In the genomic region with DNA sequence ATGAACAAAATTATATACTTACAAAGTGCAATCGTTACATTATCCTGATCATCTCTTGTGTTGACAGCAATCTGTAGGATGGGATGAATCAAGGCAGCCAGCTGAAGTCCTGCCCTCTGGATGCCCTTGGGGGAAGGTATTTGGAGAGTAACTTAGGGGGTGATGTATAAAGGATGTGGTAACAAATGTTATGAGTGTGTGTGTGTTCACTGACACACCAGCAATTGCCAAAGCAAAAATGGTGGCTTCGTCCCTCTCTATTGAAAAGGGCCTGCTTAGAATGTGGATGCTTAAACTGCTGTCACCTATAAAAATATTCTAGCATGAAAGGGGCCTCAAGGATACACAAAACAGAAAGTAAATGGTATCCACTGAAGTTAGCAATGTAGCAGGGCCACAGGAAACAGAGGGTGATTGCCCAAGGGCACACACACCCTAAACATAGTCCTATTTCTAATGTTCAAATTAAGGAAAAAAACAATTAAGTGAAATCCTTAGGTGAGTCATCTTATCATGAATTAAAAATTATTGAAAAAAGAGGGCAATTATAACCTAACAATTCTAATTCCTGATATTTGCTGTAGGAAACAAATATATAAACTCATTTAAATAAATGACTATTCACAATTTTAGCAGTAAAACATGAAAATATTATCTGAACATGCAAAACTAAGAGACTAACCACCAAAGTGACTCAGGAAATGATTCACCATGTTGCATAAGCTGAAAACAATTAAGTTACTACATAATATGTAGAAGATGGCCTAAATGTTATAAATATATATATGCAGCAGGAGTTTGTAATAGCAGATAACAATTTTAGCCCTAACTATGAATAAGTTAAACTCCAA, we compare ENCODE assay signal across 9 cellular contexts. TPM values are rescaled to one million over a fixed set of nuclear protein-coding genes. Genes with fewer than 3 reads are reported as not detected.
A peak's percentile ranks its signal among the peaks of the same experiment; 100 is the strongest.
DNase-seq lines count a peak whose midpoint lies in the region; TF ChIP-seq lines count a peak whose summit lies in the region.
"Had no signal": no experiment of that assay in that cellular context is flagged by ENCODE, and none has a peak within 500 bp of the region (broad histone marks: within the 10 kb centered on the region; RNA-seq: fewer than 3 reads in every experiment).

No MANE protein-coding gene starts in this region.

- no peak overlapping the region for H2AFZ ChIP-seq in mesenchymal stem cell (ENCODE audit: low read depth, low read length)

- intact Hi-C loops in CD4-positive, alpha-beta memory T cell (cut with micrococcal nuclease) = no loop called here
- intact Hi-C loops in transverse colon (cut with DNase I; ENCODE audit: low total_unique reads) = no loop called here

- no peaks in the 10 kb centered on the region for H3K9me3 ChIP-seq in CD4-positive, alpha-beta memory T cell (ENCODE audit: control insufficient read depth in 1 of 2, low read length in 2 of 2)
- no peaks in the 10 kb centered on the region for H3K9me3 ChIP-seq in mesenchymal stem cell (ENCODE audit: control insufficient read depth, low read length)
- H3K9me3 ChIP-seq in transverse colon = no peaks in the 10 kb centered on the region

- no peak overlapping the region for H3K4me3 ChIP-seq in CD4-positive, alpha-beta memory T cell (ENCODE audit: low read length in 2 of 2)
- H3K4me3 ChIP-seq in mesenchymal stem cell (ENCODE audit: insufficient read depth in 1 of 2, low read depth in 1 of 2, low read length in 2 of 2) (peak overlapping the region in 1 of 2 experiments; percentile 22), transverse colon (no peak overlapping the region)

- no peaks in the 10 kb centered on the region for H3K27me3 ChIP-seq in CD4-positive, alpha-beta memory T cell (ENCODE audit: insufficient read depth, low read length)
- H3K27me3 ChIP-seq in mesenchymal stem cell (ENCODE audit: control insufficient read depth in 1 of 2, insufficient read depth in 1 of 2, low read length in 2 of 2) = no peaks in the 10 kb centered on the region
- no peaks in the 10 kb centered on the region for H3K27me3 ChIP-seq in transverse colon

- H3K4me1 Mint-ChIP-seq in CD4-positive, alpha-beta memory T cell = peaks cover 6 to 32% (median 22%) of the 10 kb centered on the region in 4 donors

- H2BK12ac ChIP-seq in mesenchymal stem cell (ENCODE audit: low read length in 2 of 2) = no peak overlapping the region

- in situ Hi-C loops in transverse colon (cut with MboI; ENCODE audit: low pct_ligation_motif_present in 1 of 4, low pct_unique_long_range_greater_than_20kb in 1 of 4, low sequenced_read_pairs in 3 of 4) = loop anchor here in 2 of 4 donors (25.0 kb wide), 2 partner anchors 579 to 879 kb away; no protein-coding TSS in a partner anchor

- H2AK5ac ChIP-seq in mesenchymal stem cell (ENCODE audit: low read length, severe bottlenecking) = no peak overlapping the region

- no peak overlapping the region for H3K14ac ChIP-seq in mesenchymal stem cell (ENCODE audit: low read length in 2 of 2)

- no peaks in the 10 kb centered on the region for H3K79me1 ChIP-seq in mesenchymal stem cell (replicated peaks; ENCODE audit: low read length, poor library complexity, severe bottlenecking)

- CTCF ChIA-PET in CD4-positive, alpha-beta memory T cell (lab: Charles Lee; ENCODE audit: partially characterized antibody) = interaction anchor here (0.9 to 4.5 kb wide), 3 partner anchors 20 to 888 kb away, joined by 3 to 30 read pairs (median 22); no protein-coding TSS in a partner anchor

- H3K9ac ChIP-seq in mesenchymal stem cell (ENCODE audit: low read length) = peak overlapping the region; percentile 28

- no peak for DNase-seq in CD4-positive, alpha-beta memory T cell
- DNase-seq in MV-4-11 (lab: John Stamatoyannopoulos, UW) = peak; percentile 83
- DNase-seq in amniotic epithelial cell (ENCODE audit: low read depth) = peak; percentile 88
- peak; percentile 76 for DNase-seq in mesenchymal stem cell
- no peak for DNase-seq in NCI-H2196 (lab: John Stamatoyannopoulos, UW; ENCODE audit: unreplicated experiment)
- no peak for DNase-seq in hippocampal formation (lab: John Stamatoyannopoulos, UW)
- DNase-seq in ureter (ENCODE audit: low spot score) = no peak
- DNase-seq in transverse colon = no peak
- DNase-seq: stimulated activated CD4-positive, alpha-beta T cell treated with anti-CD3 and anti-CD28 coated beads, Interleukin-12 subunit alpha, Interleukin-12 subunit beta, amount 100 ng/mL, for 4 hours had no signal

- no peak overlapping the region for H3K27ac ChIP-seq in CD4-positive, alpha-beta memory T cell (ENCODE audit: low read depth, low read length)
- H3K27ac ChIP-seq in mesenchymal stem cell (ENCODE audit: low read length, poor library complexity, severe bottlenecking) (no peak overlapping the region), transverse colon (no peak overlapping the region)

- no peak overlapping the region for H2BK5ac ChIP-seq in mesenchymal stem cell (ENCODE audit: low read depth, low read length, poor library complexity, severe bottlenecking)

- H3K23ac ChIP-seq in mesenchymal stem cell (ENCODE audit: low read length in 2 of 2) = no peak overlapping the region

- H4K91ac ChIP-seq in mesenchymal stem cell (ENCODE audit: low read length) = peak overlapping the region; percentile 84

- no peaks in the 10 kb centered on the region for H3K36me3 ChIP-seq in CD4-positive, alpha-beta memory T cell (ENCODE audit: insufficient read depth, low read length)
- no peaks in the 10 kb centered on the region for H3K36me3 ChIP-seq in mesenchymal stem cell (ENCODE audit: control insufficient read depth in 1 of 2, insufficient read depth in 2 of 2, low read depth in 1 of 2, low read length in 2 of 2)
- no peaks in the 10 kb centered on the region for H3K36me3 ChIP-seq in transverse colon

- H3K4me2 ChIP-seq in mesenchymal stem cell (ENCODE audit: low read length, poor library complexity, severe bottlenecking) = no peak overlapping the region

- peaks cover 7% of the 10 kb centered on the region for H3K4me1 ChIP-seq in CD4-positive, alpha-beta memory T cell (ENCODE audit: insufficient read depth, low read length)
- H3K4me1 ChIP-seq in mesenchymal stem cell (ENCODE audit: control insufficient read depth, insufficient read depth, low read depth, low read length) = no peaks in the 10 kb centered on the region
- no peaks in the 10 kb centered on the region for H3K4me1 ChIP-seq in transverse colon

- POLR2A ChIA-PET in CD4-positive, alpha-beta memory T cell (lab: Charles Lee; ENCODE audit: partially characterized antibody) = interaction anchor here (1.4 kb wide), 1 partner anchor 8 kb away, joined by 3 read pairs; no protein-coding TSS in a partner anchor

- H3K9me3 Mint-ChIP-seq in CD4-positive, alpha-beta memory T cell = no peaks in the 10 kb centered on the region

- H3K4ac ChIP-seq in mesenchymal stem cell (ENCODE audit: low read depth in 1 of 2, low read length in 2 of 2) = no peak overlapping the region

- H3K27me3 Mint-ChIP-seq in CD4-positive, alpha-beta memory T cell = peaks cover 0 to 1% of the 10 kb centered on the region in 2 donors

- no peak overlapping the region for H2BK15ac ChIP-seq in mesenchymal stem cell (ENCODE audit: low read depth, poor library complexity, severe bottlenecking)

- no peak for TF ChIP-seq EP300 in transverse colon (IDR thresholded peaks at IDR 0.05; ENCODE audit: low read depth)

- H3K18ac ChIP-seq in mesenchymal stem cell (ENCODE audit: low read depth in 1 of 2, low read length in 2 of 2) = peak overlapping the region in 1 of 2 experiments; percentile 47

- no peak overlapping the region for H2BK120ac ChIP-seq in mesenchymal stem cell (ENCODE audit: low read depth, low read length)

- H3K27ac Mint-ChIP-seq in CD4-positive, alpha-beta memory T cell = peak overlapping the region in 4 of 7 donors; percentile 2 to 63 (median 50)

- no peak for TF ChIP-seq POLR2A in transverse colon (IDR thresholded peaks at IDR 0.05)

- WGBS in mesenchymal stem cell = 58% methylated on average over 1 of the region's 2 CpGs
- whole genome bisulfite sequencing in transverse colon (ENCODE audit: low coverage in 1 of 2), 2 donors = 60 to 81% methylated on average over 1 to 2 of the region's 2 CpGs

- no peak for TF ChIP-seq CTCF in transverse colon (IDR thresholded peaks at IDR 0.05)

- peak overlapping the region; percentile 73 for H4K8ac ChIP-seq in mesenchymal stem cell (ENCODE audit: low read length)

- no peaks in the 10 kb centered on the region for H3K36me3 Mint-ChIP-seq in CD4-positive, alpha-beta memory T cell

- H3K4me3 Mint-ChIP-seq in CD4-positive, alpha-beta memory T cell = peak overlapping the region in 1 of 8 donors; percentile 50

RNA-seq across cellular contexts. Expression of gene AIM2, which starts 15.2 kb away (rescaled TPM):
- 1 to 10 TPM; 7.8 to 8.1 TPM for total RNA-seq in CD4-positive, alpha-beta memory T cell
- 1 to 10 TPM; 2.9 to 8.0 TPM for polyA plus RNA-seq in CD4-positive, alpha-beta memory T cell
- 0.08 TPM for polyA plus RNA-seq in mesenchymal stem cell (2013, experiment 1 of 2)
- 0.18 TPM for polyA plus RNA-seq in mesenchymal stem cell (2013, experiment 2 of 2)
- total RNA-seq in ureter = 2.9 TPM
- total RNA-seq in transverse colon = 10 to 100 TPM in 1 of 4 donors, 1 to 10 TPM in 1, not detected in 2; 6.0 to 10.3 TPM

Comparison
In these comparisons a context has a peak if more than half of its experiments do, and no peak if none do; other contexts are left out.
1. DNase-seq: peak in MV-4-11 (single experiment), amniotic epithelial cell (single experiment) and mesenchymal stem cell (single experiment); none in CD4-positive, alpha-beta memory T cell (0 of 5), NCI-H2196 (single experiment), hippocampal formation (0 of 2), ureter (single experiment) and transverse colon (single experiment).